Comparison of ENCODE assay signal across 8 cellular contexts in the genomic region with DNA sequence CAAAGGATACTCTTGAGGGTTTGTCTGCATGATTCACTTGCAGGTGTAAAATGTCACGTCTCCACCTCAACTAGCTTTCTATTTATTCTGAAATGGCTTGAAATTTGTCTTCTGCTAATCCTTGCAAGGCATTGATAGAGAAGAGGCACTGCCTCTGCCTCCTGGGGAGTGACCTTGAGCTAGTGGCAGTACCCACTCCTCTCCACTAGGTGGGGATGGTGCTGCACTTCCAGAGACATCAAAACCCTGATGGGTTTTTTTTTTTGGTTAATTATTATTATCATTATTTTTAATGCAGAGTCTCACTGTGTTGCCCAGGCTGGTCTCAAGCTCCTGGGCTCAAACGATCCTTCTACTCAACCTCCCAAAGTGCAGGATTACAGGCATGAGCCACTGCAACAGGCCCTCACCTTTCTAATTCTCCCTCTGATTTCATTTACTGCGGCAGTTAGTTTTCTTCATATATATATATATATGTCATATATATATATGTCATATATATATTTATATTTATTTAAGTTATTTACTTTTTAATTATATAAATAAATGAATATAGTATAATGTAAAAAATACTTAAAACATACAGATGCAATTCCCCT.
DNase-seq lines count a peak whose midpoint lies in the region; ATAC-seq and TF ChIP-seq lines count a peak whose summit lies in the region.

No MANE protein-coding gene starts in this region.

- peaks cover 9% of the 10 kb centered on the region for H3K27me3 Mint-ChIP-seq in mesothelial cell of epicardium (ENCODE audit: low read depth)

- no peak overlapping the region for H3K4me3 ChIP-seq in H7 (ENCODE audit: insufficient read depth, low read depth, low read length)

- H3K36me3 Mint-ChIP-seq in mesothelial cell of epicardium: no peaks in the 10 kb centered on the region

- no peaks in the 10 kb centered on the region for H3K9me3 Mint-ChIP-seq in mesothelial cell of epicardium

- no peak overlapping the region for H3K4me3 Mint-ChIP-seq in mesothelial cell of epicardium

- H3K36me3 ChIP-seq in H7 (replicated peaks; ENCODE audit: control insufficient read depth, insufficient read depth, low read length): no peaks in the 10 kb centered on the region

- ATAC-seq in HG03135 (IDR thresholded peaks at IDR 0.05; ENCODE audit: unreplicated experiment): no peak

- TF ChIP-seq CTCF in mesothelial cell of epicardium (IDR thresholded peaks at IDR 0.05; ENCODE audit: unreplicated experiment): peak; percentile 95

- peak; percentile 52 for DNase-seq in EL
- DNase-seq in H7: peak; percentile 79
- peak; percentile 4 for DNase-seq in NCI-H1694 (lab: John Stamatoyannopoulos, UW)
- peak; percentile 59 to 68 for DNase-seq in activated CD4-positive, alpha-beta T cell treated with anti-CD3 and anti-CD28 coated beads, Interleukin-2, amount 50 U/mL, for 48 hours
- DNase-seq in effector CD8-positive, alpha-beta T cell (lab: John Stamatoyannopoulos, UW): peak; percentile 27
- peak in 1 of 2 experiments; percentile 74 for DNase-seq in mesothelial cell of epicardium (ENCODE audit: low spot score in 2 of 2, unreplicated experiment in 2 of 2)
- DNase-seq in stimulated activated CD8-positive, alpha-beta memory T cell treated with anti-CD3 and anti-CD28 coated beads, Interleukin-7, amount 100 ng/mL, for 4 hours (ENCODE audit: low read depth in 2 of 2): peak; percentile 26 to 28

- no peak overlapping the region for H3K27ac Mint-ChIP-seq in mesothelial cell of epicardium

- H3K4me1 Mint-ChIP-seq in mesothelial cell of epicardium: no peaks in the 10 kb centered on the region

- no peaks in the 10 kb centered on the region for H3K27me3 ChIP-seq in H7 (ENCODE audit: control insufficient read depth, insufficient read depth, low read length)
